Comparison of ENCODE assay signal across 8 cellular contexts in the genomic region with DNA sequence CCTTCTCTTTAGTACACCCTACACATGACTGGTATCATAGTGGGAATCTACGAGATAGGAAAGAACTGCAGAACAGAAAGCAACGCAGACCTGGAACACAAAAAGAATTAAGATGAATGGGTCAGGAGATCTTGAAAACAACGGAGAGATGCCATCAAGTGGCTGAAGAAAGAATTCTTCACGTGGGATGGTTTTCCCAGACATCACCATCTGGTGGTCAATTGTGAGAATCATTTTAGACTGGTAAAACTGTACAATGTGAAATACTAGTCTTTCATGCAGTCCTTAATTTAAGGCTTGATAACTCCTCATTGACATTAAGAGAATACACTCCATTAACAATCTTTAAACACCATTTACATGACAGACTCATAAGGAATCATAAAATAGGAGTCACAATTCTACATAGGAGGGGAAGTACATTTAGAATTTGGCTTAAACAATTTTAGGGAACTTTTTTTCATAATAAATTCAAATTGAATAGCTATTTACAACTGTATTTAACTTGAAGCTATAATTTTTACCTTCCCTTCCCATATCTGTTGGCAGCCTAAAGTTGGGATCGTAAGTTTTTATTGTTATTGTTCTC.
DNase-seq lines count a peak whose midpoint lies in the region; ATAC-seq and TF ChIP-seq lines count a peak whose summit lies in the region.

No MANE protein-coding gene starts in this region.

- H3K27me3 ChIP-seq in left ventricle myocardium inferior (ENCODE audit: low read depth) = peaks cover 18% of the 10 kb centered on the region
- H3K27me3 ChIP-seq in gastrocnemius medialis = no peaks in the 10 kb centered on the region

- H3K27me3 Mint-ChIP-seq in activated CD4-positive, alpha-beta T cell treated with anti-CD3 and anti-CD28 coated beads, Interleukin-2, amount 10 ng/mL, durations not matched to agents 24 days and 14 days = peaks cover 3% of the 10 kb centered on the region

- no peaks in the 10 kb centered on the region for H3K4me1 Mint-ChIP-seq in activated CD4-positive, alpha-beta T cell treated with anti-CD3 and anti-CD28 coated beads, Interleukin-2, amount 10 ng/mL, durations not matched to agents 24 days and 14 days

- intact Hi-C loops in activated CD4-positive, alpha-beta T cell treated with anti-CD3 and anti-CD28 coated beads, Interleukin-2, amount 10 ng/mL, durations not matched to agents 24 days and 14 days (cut with micrococcal nuclease) = loop anchor here (5.0 to 10.0 kb wide), 2 partner anchors 323 to 615 kb away; no protein-coding TSS in a partner anchor
- intact Hi-C loops in left ventricle myocardium inferior (cut with micrococcal nuclease) (loop anchor here (2.0 to 10.0 kb wide), 2 partner anchors 315 to 609 kb away; no protein-coding TSS in a partner anchor), gastrocnemius medialis (cut with DNase I; ENCODE audit: low total_unique reads) (no loop called here)

- no peaks in the 10 kb centered on the region for H3K9me3 Mint-ChIP-seq in activated CD4-positive, alpha-beta T cell treated with anti-CD3 and anti-CD28 coated beads, Interleukin-2, amount 10 ng/mL, durations not matched to agents 24 days and 14 days

- no peaks in the 10 kb centered on the region for H3K36me3 Mint-ChIP-seq in activated CD4-positive, alpha-beta T cell treated with anti-CD3 and anti-CD28 coated beads, Interleukin-2, amount 10 ng/mL, durations not matched to agents 24 days and 14 days (ENCODE audit: low read depth)

- in situ Hi-C loops in gastrocnemius medialis (cut with MboI; ENCODE audit: low sequenced_read_pairs in 4 of 4) = loop anchor here (5.0 to 25.0 kb wide), 4 partner anchors 588 to 613 kb away; no protein-coding TSS in a partner anchor

- H3K4me3 ChIP-seq in HFF-Myc (replicated peaks; ENCODE audit: low read depth, low read length) = no peak overlapping the region
- H3K4me3 ChIP-seq in WI38 (ENCODE audit: low read depth, low read length) = no peak overlapping the region
- H3K4me3 ChIP-seq in left ventricle myocardium inferior = no peak overlapping the region
- no peak overlapping the region for H3K4me3 ChIP-seq in gastrocnemius medialis

- H3K27ac ChIP-seq in left ventricle myocardium inferior (replicated peaks) = no peak overlapping the region
- no peak overlapping the region for H3K27ac ChIP-seq in gastrocnemius medialis

- H3K9me3 ChIP-seq in left ventricle myocardium inferior (replicated peaks) (no peaks in the 10 kb centered on the region), gastrocnemius medialis (no peaks in the 10 kb centered on the region)

- TF ChIP-seq CTCF in HFF-Myc (IDR thresholded peaks at IDR 0.05; ENCODE audit: low read depth, low read length, missing control alignments) (peak; percentile 59), WI38 (IDR thresholded peaks at IDR 0.05; ENCODE audit: low read depth, low read length) (peak; percentile 25; the same call in 1 of the 2 replicates), left ventricle myocardium inferior (IDR thresholded peaks at IDR 0.05; ENCODE audit: borderline replicate concordance) (peak; percentile 74), gastrocnemius medialis (IDR thresholded peaks at IDR 0.05 in 4 of 5, conservative IDR thresholded peaks at IDR 0.05 in 1 of 5) (peak in 3 of 5 experiments; percentile 10 to 53 (median 47))

- H3K4me1 ChIP-seq in left ventricle myocardium inferior (no peaks in the 10 kb centered on the region), gastrocnemius medialis (no peaks in the 10 kb centered on the region)

- H3K36me3 ChIP-seq in left ventricle myocardium inferior = no peaks in the 10 kb centered on the region
- H3K36me3 ChIP-seq in gastrocnemius medialis = no peaks in the 10 kb centered on the region

- H3K27ac Mint-ChIP-seq in activated CD4-positive, alpha-beta T cell treated with anti-CD3 and anti-CD28 coated beads, Interleukin-2, amount 10 ng/mL, durations not matched to agents 24 days and 14 days = no peak overlapping the region

- ATAC-seq in gastrocnemius medialis = peak in 1 of 2 donors; percentile 71

- TF ChIP-seq POLR2A in gastrocnemius medialis (IDR thresholded peaks at IDR 0.05) = no peak

- H3K4me3 Mint-ChIP-seq in activated CD4-positive, alpha-beta T cell treated with anti-CD3 and anti-CD28 coated beads, Interleukin-2, amount 10 ng/mL, durations not matched to agents 24 days and 14 days = no peak overlapping the region

- peak; percentile 57 for DNase-seq in activated CD4-positive, alpha-beta T cell treated with anti-CD3 and anti-CD28 coated beads, Interleukin-2, amount 10 ng/mL, durations not matched to agents 24 days and 14 days
- DNase-seq in activated CD4-positive, alpha-beta T cell treated with anti-CD3 and anti-CD28 coated beads for 4 hours = no peak
- DNase-seq in HFF-Myc (ENCODE audit: extremely low read depth, low read depth) (peak; percentile 42), NCI-H1417 (lab: John Stamatoyannopoulos, UW) (peak; percentile 41 to 89 (median 75)), left ventricle myocardium inferior (no peak), gastrocnemius medialis (no peak), ecto neural progenitor cell (ENCODE audit: low spot score) (no peak)

Comparison
In these comparisons a context has a peak if more than half of its experiments do, and no peak if none do; other contexts are left out.
1. DNase-seq: peak in activated CD4-positive, alpha-beta T cell treated with anti-CD3 and anti-CD28 coated beads, Interleukin-2, amount 10 ng/mL, durations not matched to agents 24 days and 14 days (single experiment), HFF-Myc (single experiment) and NCI-H1417 (3 of 3); none in activated CD4-positive, alpha-beta T cell treated with anti-CD3 and anti-CD28 coated beads for 4 hours (0 of 2), left ventricle myocardium inferior (single experiment), gastrocnemius medialis (0 of 2) and ecto neural progenitor cell (single experiment).
2. Peak in every context shown above with its lines, with median percentiles within 50 percentile points of each other: CTCF ChIP-seq.